In the genomic region with DNA sequence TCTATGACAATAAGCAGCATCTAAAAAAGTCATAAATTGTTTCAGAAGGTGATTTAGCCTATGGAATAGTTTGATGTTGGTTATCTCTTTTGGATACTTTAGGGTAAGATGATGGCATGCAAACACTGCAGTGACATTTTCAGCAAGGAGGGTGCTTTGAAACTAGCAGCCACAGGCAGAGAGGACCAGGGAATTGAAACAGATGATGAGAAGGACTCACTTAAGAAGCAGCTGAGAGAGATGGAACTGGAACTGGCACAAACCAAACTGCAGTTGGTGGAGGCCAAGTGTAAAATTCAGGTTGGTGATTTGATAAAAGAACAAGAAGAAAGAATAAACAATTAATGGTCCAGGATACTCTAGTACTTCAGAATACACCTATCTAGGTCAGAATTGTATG, we compare ENCODE assay signal across 25 cellular contexts. TPM values are rescaled to one million over a fixed set of nuclear protein-coding genes. Genes with fewer than 3 reads are reported as not detected.
A peak's percentile ranks its signal among the peaks of the same experiment; 100 is the strongest.
DNase-seq lines count a peak whose midpoint lies in the region; ATAC-seq, FAIRE-seq and TF ChIP-seq lines count a peak whose summit lies in the region.
"Had no signal": no experiment of that assay in that cellular context is flagged by ENCODE, and none has a peak within 500 bp of the region (broad histone marks: within the 10 kb centered on the region; RNA-seq: fewer than 3 reads in every experiment).

No MANE protein-coding gene starts in this region.

- H3K36me3 ChIP-seq in KMS-11 (ENCODE audit: insufficient read depth) (no peaks in the 10 kb centered on the region), kidney (ENCODE audit: control insufficient read depth in 1 of 2, insufficient read depth in 2 of 2, low read length in 2 of 2) (no peaks in the 10 kb centered on the region)
- H3K36me3 ChIP-seq: adrenal gland, right lobe of liver, SJSA1 had no signal

- H3K79me2 ChIP-seq in KMS-11 (ENCODE audit: insufficient read depth, low read depth) = no peaks in the 10 kb centered on the region

- H3K4me1 ChIP-seq in KMS-11 (ENCODE audit: low read depth, poor library complexity, severe bottlenecking) (peaks cover 62% of the 10 kb centered on the region), kidney (ENCODE audit: control insufficient read depth in 1 of 2, insufficient read depth in 1 of 2, low read depth in 1 of 2, low read length in 2 of 2) (no peaks in the 10 kb centered on the region)

- H3K36me3 Mint-ChIP-seq in CD4-positive, alpha-beta T cell (ENCODE audit: low read depth) = peaks cover 50% of the 10 kb centered on the region
- peaks cover 18% of the 10 kb centered on the region for H3K36me3 Mint-ChIP-seq in central memory CD8-positive, alpha-beta T cell (ENCODE audit: insufficient read depth)
- H3K36me3 Mint-ChIP-seq: brain had no signal

- TF ChIP-seq CTCF in CD4-positive, alpha-beta T cell (IDR thresholded peaks at IDR 0.05) = no peak
- TF ChIP-seq CTCF in GM12865 (IDR thresholded peaks at IDR 0.05; ENCODE audit: insufficient read depth, low read depth, low read length, missing control alignments) (no peak), KMS-11 (conservative IDR thresholded peaks at IDR 0.05; ENCODE audit: low read depth, low read length) (no peak), kidney (IDR thresholded peaks at IDR 0.05; ENCODE audit: borderline replicate concordance, extremely low read depth, insufficient read depth) (no peak)

- peak overlapping the region; percentile 32 for H3K27ac Mint-ChIP-seq in CD4-positive, alpha-beta T cell
- peak overlapping the region; percentile 6 for H3K27ac Mint-ChIP-seq in central memory CD8-positive, alpha-beta T cell (ENCODE audit: low read depth)
- H3K27ac Mint-ChIP-seq: HFFc6; T-helper 1 cell treated with Interleukin-12 subunit alpha and Interleukin-12 subunit beta and Interleukin-4 antibody, amounts not matched to agents 30 μg/mL and 1 μg/mL, for 36 hours had no signal

- no peaks in the 10 kb centered on the region for H3K27me3 ChIP-seq in CD4-positive, alpha-beta T cell (ENCODE audit: control insufficient read depth, insufficient read depth, low read length)
- H3K27me3 ChIP-seq in KMS-11 (ENCODE audit: insufficient read depth, low read depth) = no peaks in the 10 kb centered on the region
- H3K27me3 ChIP-seq: adrenal gland, MG63, right lobe of liver, SJSA1 had no signal

- peak overlapping the region; percentile 21 for H3K4me3 Mint-ChIP-seq in CD4-positive, alpha-beta T cell
- no peak overlapping the region for H3K4me3 Mint-ChIP-seq in central memory CD8-positive, alpha-beta T cell
- H3K4me3 Mint-ChIP-seq: brain; HFFc6; T-helper 1 cell treated with Interleukin-12 subunit alpha and Interleukin-12 subunit beta and Interleukin-4 antibody, amounts not matched to agents 30 μg/mL and 1 μg/mL, for 36 hours had no signal

- no peaks in the 10 kb centered on the region for H4K20me1 ChIP-seq in KMS-11 (ENCODE audit: insufficient read depth)

- no peak overlapping the region for H3K9ac ChIP-seq in KMS-11
- no peak overlapping the region for H3K9ac ChIP-seq in kidney (ENCODE audit: low read length in 2 of 2)

- no peak overlapping the region for H3K27ac ChIP-seq in CD4-positive, alpha-beta T cell (ENCODE audit: low read depth, low read length)
- H3K27ac ChIP-seq in KMS-11 (peak overlapping the region; percentile 66; the same call in 1 of the 2 replicates), kidney (ENCODE audit: low read depth in 2 of 2, low read length in 2 of 2) (no peak overlapping the region)
- H3K27ac ChIP-seq: right lobe of liver had no signal

- peak overlapping the region; percentile 95 for H3K4me2 ChIP-seq in KMS-11

- no peaks in the 10 kb centered on the region for H3K27me3 Mint-ChIP-seq in CD4-positive, alpha-beta T cell
- no peaks in the 10 kb centered on the region for H3K27me3 Mint-ChIP-seq in central memory CD8-positive, alpha-beta T cell
- H3K27me3 Mint-ChIP-seq: brain had no signal

- no peak for ATAC-seq in CD4-positive, alpha-beta T cell (ENCODE audit: poor library complexity)
- no peak for ATAC-seq in central memory CD8-positive, alpha-beta T cell (replicated peaks; ENCODE audit: extremely low read depth, poor library complexity, severe bottlenecking)
- ATAC-seq in GM19452 (IDR thresholded peaks at IDR 0.05; ENCODE audit: unreplicated experiment) = no peak
- ATAC-seq: right lobe of liver had no signal

- CTCF ChIA-PET in CD4-positive, alpha-beta T cell (lab: Charles Lee) = no interaction called here

- H3K4me3 ChIP-seq in GM12865 (ENCODE audit: low read depth, low read length) (no peak overlapping the region), KMS-11 (IDR thresholded peaks at IDR 0.05; ENCODE audit: insufficient read depth, low read depth, low read length) (no peak overlapping the region), kidney (ENCODE audit: low read length in 2 of 2) (no peak overlapping the region)
- H3K4me3 ChIP-seq: adrenal gland, MG63, right lobe of liver, SJSA1 had no signal

- no peak for DNase-seq in CD4-positive, alpha-beta T cell
- peak; percentile 59 for DNase-seq in GM12865 (ENCODE audit: low read depth)
- DNase-seq in central memory CD8-positive, alpha-beta T cell (ENCODE audit: low spot score in 2 of 2) = no peak
- no peak for DNase-seq in NCI-H2227 treated with DMSO at 0.1 percent for 48 hours (lab: John Stamatoyannopoulos, UW)
- DNase-seq in NCI-H524 treated with DMSO at 0.1 percent for 48 hours (lab: John Stamatoyannopoulos, UW) = no peak
- no peak for DNase-seq in kidney
- DNase-seq: activated CD4-positive, alpha-beta T cell treated with anti-CD3 and anti-CD28 coated beads for 1 hour; activated effector memory CD4-positive, alpha-beta T cell treated with anti-CD3 and anti-CD28 coated beads, Interleukin-2, amount 50 U/mL, for 16 hours; adrenal gland; DMS79 treated with DMSO at 0.1 percent for 48 hours; HFFc6; MG63; NCI-H1417 treated with DMSO at 0.1 percent for 48 hours; NCI-H510A treated with DMSO at 0.1 percent for 48 hours; right lobe of liver; stimulated activated CD4-positive, alpha-beta T cell treated with anti-CD3 and anti-CD28 coated beads, Interleukin-12 subunit alpha, Interleukin-12 subunit beta, amount 100 ng/mL, for 4 hours; stimulated activated CD4-positive, alpha-beta T cell treated with anti-CD3 and anti-CD28 coated beads, Interleukin-4, amount 100 ng/mL, for 4 hours; trophoblast cell had no signal

- intact Hi-C loops in CD4-positive, alpha-beta T cell (cut with DNase I, micrococcal nuclease) = no loop called here
- intact Hi-C loops in kidney (cut with DNase I) = loop anchor here (10.0 kb wide), 1 partner anchor 214 kb away; no protein-coding TSS in a partner anchor

- H3K4me1 Mint-ChIP-seq in CD4-positive, alpha-beta T cell (ENCODE audit: low read depth) = peaks cover 38% of the 10 kb centered on the region
- peaks cover 28% of the 10 kb centered on the region for H3K4me1 Mint-ChIP-seq in central memory CD8-positive, alpha-beta T cell
- H3K4me1 Mint-ChIP-seq: brain had no signal

- no peak for FAIRE-seq in kidney (lab: Jason Lieb, UNC)
- FAIRE-seq: GM12891, RCC 7860 had no signal

- no peaks in the 10 kb centered on the region for H3K9me3 Mint-ChIP-seq in CD4-positive, alpha-beta T cell
- H3K9me3 Mint-ChIP-seq in central memory CD8-positive, alpha-beta T cell = no peaks in the 10 kb centered on the region
- H3K9me3 Mint-ChIP-seq: brain; HFFc6; T-helper 1 cell treated with Interleukin-12 subunit alpha and Interleukin-12 subunit beta and Interleukin-4 antibody, amounts not matched to agents 30 μg/mL and 1 μg/mL, for 36 hours had no signal

- POLR2A ChIA-PET in CD4-positive, alpha-beta T cell (lab: Charles Lee) = interaction anchor here (1.3 to 3.6 kb wide), 5 partner anchors 10 to 189 kb away, joined by 5 to 43 read pairs (median 6); a partner anchor contains a TSS

- H3K9me3 ChIP-seq in CD4-positive, alpha-beta T cell (ENCODE audit: control insufficient read depth, low read length) = no peaks in the 10 kb centered on the region
- H3K9me3 ChIP-seq in kidney (ENCODE audit: control insufficient read depth in 1 of 2, low read length in 2 of 2) = no peaks in the 10 kb centered on the region
- H3K9me3 ChIP-seq: adrenal gland, MG63, right lobe of liver, SJSA1 had no signal

- H2AFZ ChIP-seq in KMS-11 (ENCODE audit: low read depth) = no peak overlapping the region

RNA-seq across cellular contexts. Expression of a gene that starts 11.2 kb away (rescaled TPM):
- 100 to 1,000 TPM; 140 to 146 TPM for total RNA-seq in CD4-positive, alpha-beta T cell
- 49.7 TPM for total RNA-seq in kidney
- polyA plus RNA-seq in kidney (ENCODE audit: insufficient read depth, low read depth, low replicate concordance) = 97.4 TPM

RNA-seq across cellular contexts. Expression of a gene that starts 34.7 kb away (rescaled TPM):
- 1 to 10 TPM; 8.5 to 9.6 TPM for total RNA-seq in CD4-positive, alpha-beta T cell
- 35.7 TPM for total RNA-seq in kidney
- polyA plus RNA-seq in kidney (ENCODE audit: insufficient read depth, low read depth, low replicate concordance) = 48.0 TPM
